8 cellular contexts compared by ENCODE assay signal in genomic region chr17:8991514-8992285, GRCh38. TPM values are rescaled to one million over a fixed set of nuclear protein-coding genes. Genes with fewer than 3 reads are reported as not detected.
DNase-seq lines count a peak whose midpoint lies in the region; ATAC-seq and TF ChIP-seq lines count a peak whose summit lies in the region.

No MANE protein-coding gene starts in this region.

- DNase-seq in ELR (ENCODE audit: low read depth): peak; percentile 69
- peak; percentile 21 for DNase-seq in LoVo (ENCODE audit: low spot score)
- peak; percentile 29 to 70 for DNase-seq in breast epithelium (ENCODE audit: low spot score in 2 of 2)
- peak; percentile 60 for DNase-seq in kidney tubule cell (ENCODE audit: low spot score)
- DNase-seq in stimulated activated CD4-positive, alpha-beta T cell treated with anti-CD3 and anti-CD28 coated beads, Interleukin-4, amount 100 ng/mL, for 1 hour: peak; percentile 62

- no peak for TF ChIP-seq POLR2A in breast epithelium (IDR thresholded peaks at IDR 0.05)

- H3K36me3 ChIP-seq in breast epithelium: no peaks in the 10 kb centered on the region

- no peaks in the 10 kb centered on the region for H3K9me3 ChIP-seq in breast epithelium

- H3K27me3 ChIP-seq in breast epithelium: peaks cover 0 to 3% of the 10 kb centered on the region in 2 donors

- H3K27ac ChIP-seq in VCaP (no peak overlapping the region), breast epithelium (no peak overlapping the region)

- TF ChIP-seq CTCF in VCaP (conservative IDR thresholded peaks at IDR 0.05) (peak; percentile 81), breast epithelium (IDR thresholded peaks at IDR 0.05) (peak; percentile 47 to 72 (median 71))

- no peak for ATAC-seq in GM19328 (IDR thresholded peaks at IDR 0.05; ENCODE audit: unreplicated experiment)
- no peak for ATAC-seq in GM18867 (IDR thresholded peaks at IDR 0.05; ENCODE audit: unreplicated experiment)

- intact Hi-C loops in breast epithelium (cut with DNase I; ENCODE audit: low total_unique reads): no loop called here

- no peaks in the 10 kb centered on the region for H3K4me1 ChIP-seq in breast epithelium

- H3K4me3 ChIP-seq in breast epithelium: no peak overlapping the region

RNA-seq across cellular contexts. Expression of gene PIK3R5, which starts 26.2 kb away (rescaled TPM):
- total RNA-seq in breast epithelium: 10 to 100 TPM in 2 of 3 donors, 1 to 10 TPM in 1; 9.8 to 28.6 (median 12.3) TPM

RNA-seq across cellular contexts. Expression of gene NTN1, which starts 29.6 kb away (rescaled TPM):
- total RNA-seq in breast epithelium: 1 to 10 TPM; 2.2 to 3.7 (median 3.3) TPM
